ENCODE assay signal across 8 cellular contexts in the genomic region with DNA sequence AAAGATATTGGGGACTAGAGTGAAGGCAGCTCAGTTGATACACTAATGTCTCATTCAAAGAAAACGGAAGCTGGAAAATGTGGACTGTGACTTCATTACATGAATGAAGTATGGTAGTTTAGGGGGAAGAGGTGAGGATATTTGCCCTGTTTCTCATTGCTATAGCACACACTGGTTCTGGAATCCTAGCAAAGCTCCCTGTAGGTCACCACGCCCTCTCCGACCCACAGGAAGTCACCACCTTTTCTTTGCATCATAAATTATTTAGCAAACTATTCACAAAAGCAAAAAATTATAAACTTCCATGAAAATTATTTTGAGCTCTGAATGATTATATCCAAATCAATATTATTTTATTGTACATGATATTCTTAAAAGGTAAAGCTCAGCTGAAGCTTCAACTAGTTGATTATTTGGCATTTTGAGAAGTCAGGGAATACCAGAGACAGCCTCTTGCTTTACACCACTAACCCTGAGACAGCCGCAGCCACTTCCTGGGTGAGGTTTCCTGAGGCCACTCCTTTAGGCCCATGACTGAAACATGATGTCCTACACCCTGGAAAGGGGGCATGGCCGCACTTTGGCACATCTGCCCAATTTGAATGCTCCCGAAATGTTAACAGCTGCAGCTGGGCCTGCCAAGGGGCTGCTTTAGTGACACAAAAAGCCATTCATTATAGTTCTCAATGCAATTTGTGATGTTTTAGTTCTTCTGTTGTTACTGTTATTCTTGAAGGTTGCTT. TPM values are rescaled to one million over a fixed set of nuclear protein-coding genes. Genes with fewer than 3 reads are reported as not detected.
DNase-seq lines count a peak whose midpoint lies in the region; ATAC-seq and TF ChIP-seq lines count a peak whose summit lies in the region.

No MANE protein-coding gene starts in this region.

- peak overlapping the region; percentile 59 for H3K27ac ChIP-seq in HL-60 (replicated peaks)
- H3K27ac ChIP-seq in lower lobe of right lung, result peak overlapping the region; percentile 20

- no peak overlapping the region for H3K27ac Mint-ChIP-seq in activated T-cell treated with anti-CD3 and anti-CD28 coated beads, Interleukin-2, amount 50 U/mL, for 72 hours

- peak overlapping the region in 1 of 2 donors; percentile 9 for H3K4me3 Mint-ChIP-seq in activated T-cell treated with anti-CD3 and anti-CD28 coated beads, Interleukin-2, amount 50 U/mL, for 72 hours

- peak; percentile 63 for DNase-seq in Ammon's horn (ENCODE audit: low spot score)
- peak in 1 of 2 experiments; percentile 92 for DNase-seq in HL-60 (ENCODE audit: low read depth in 1 of 2, low spot score in 1 of 2)
- peak; percentile 16 to 32 for DNase-seq in activated T-cell treated with anti-CD3 and anti-CD28 coated beads, Interleukin-2, amount 50 U/mL, for 72 hours
- peak; percentile 80 for DNase-seq in lower lobe of right lung
- DNase-seq in NCI-H524 treated with DMSO at 0.1 percent for 48 hours (lab: John Stamatoyannopoulos, UW), result no peak
- DNase-seq in OCI-M2 (lab: John Stamatoyannopoulos, UW; ENCODE audit: unreplicated experiment), result no peak
- DNase-seq in DMS153 (lab: John Stamatoyannopoulos, UW), result no peak

- TF ChIP-seq CTCF in HL-60 (IDR thresholded peaks at IDR 0.05; ENCODE audit: insufficient read depth, low read length), result no peak
- TF ChIP-seq CTCF in lower lobe of right lung (IDR thresholded peaks at IDR 0.05), result no peak

- intact Hi-C loops in lower lobe of right lung (cut with DNase I), result no loop called here

- no peaks in the 10 kb centered on the region for H3K9me3 ChIP-seq in lower lobe of right lung

- H3K27me3 Mint-ChIP-seq in activated T-cell treated with anti-CD3 and anti-CD28 coated beads, Interleukin-2, amount 50 U/mL, for 72 hours (ENCODE audit: low read depth), result no peaks in the 10 kb centered on the region

- peaks cover 8% of the 10 kb centered on the region for H3K4me1 ChIP-seq in lower lobe of right lung

- H3K4me3 ChIP-seq in HL-60 (replicated peaks; ENCODE audit: insufficient read depth, low read length), result no peak overlapping the region
- no peak overlapping the region for H3K4me3 ChIP-seq in lower lobe of right lung

- peaks cover under 1 to 9% of the 10 kb centered on the region in 2 donors for H3K36me3 Mint-ChIP-seq in activated T-cell treated with anti-CD3 and anti-CD28 coated beads, Interleukin-2, amount 50 U/mL, for 72 hours (ENCODE audit: insufficient read depth in 2 of 2)

- H3K36me3 ChIP-seq in lower lobe of right lung, result no peaks in the 10 kb centered on the region

- H3K4me1 Mint-ChIP-seq in activated T-cell treated with anti-CD3 and anti-CD28 coated beads, Interleukin-2, amount 50 U/mL, for 72 hours (ENCODE audit: low read depth), result peaks cover 32% of the 10 kb centered on the region

- peak; percentile 32 to 47 for ATAC-seq in activated T-cell treated with anti-CD3 and anti-CD28 coated beads, Interleukin-2, amount 50 U/mL, for 72 hours (replicated peaks in 1 of 2)
- ATAC-seq in lower lobe of right lung, result peak; percentile 79 to 88
- no peak for ATAC-seq in GM21367 (IDR thresholded peaks at IDR 0.05; ENCODE audit: unreplicated experiment)

- peaks cover under 1 to 2% of the 10 kb centered on the region in 2 donors for H3K9me3 Mint-ChIP-seq in activated T-cell treated with anti-CD3 and anti-CD28 coated beads, Interleukin-2, amount 50 U/mL, for 72 hours

- H3K27me3 ChIP-seq in HL-60 (ENCODE audit: insufficient read depth, poor library complexity, severe bottlenecking) (no peaks in the 10 kb centered on the region), lower lobe of right lung (ENCODE audit: low read depth) (no peaks in the 10 kb centered on the region)

RNA-seq across cellular contexts. Expression of a gene that starts 50.0 kb away (rescaled TPM):
- 10 to 100 TPM; 12.6 to 13.5 TPM for total RNA-seq in activated T-cell treated with anti-CD3 and anti-CD28 coated beads, Interleukin-2, amount 50 U/mL, for 72 hours
- total RNA-seq in lower lobe of right lung, result 16.6 TPM

Comparison
In these comparisons a context has a peak if more than half of its experiments do, and no peak if none do; other contexts are left out.
1. DNase-seq: peak in Ammon's horn (single experiment), activated T-cell treated with anti-CD3 and anti-CD28 coated beads, Interleukin-2, amount 50 U/mL, for 72 hours (2 of 2) and lower lobe of right lung (single experiment); none in NCI-H524 treated with DMSO at 0.1 percent for 48 hours (single experiment), OCI-M2 (single experiment) and DMS153 (single experiment).